ENCODE assay signal across 8 cellular contexts in genomic region chr12:120903818-120904773, GRCh38. TPM values are rescaled to one million over a fixed set of nuclear protein-coding genes. Genes with fewer than 3 reads are reported as not detected.
A peak's percentile ranks its signal among the peaks of the same experiment; 100 is the strongest.
DNase-seq lines count a peak whose midpoint lies in the region; ATAC-seq, FAIRE-seq and TF ChIP-seq lines count a peak whose summit lies in the region.

A gene with protein sequence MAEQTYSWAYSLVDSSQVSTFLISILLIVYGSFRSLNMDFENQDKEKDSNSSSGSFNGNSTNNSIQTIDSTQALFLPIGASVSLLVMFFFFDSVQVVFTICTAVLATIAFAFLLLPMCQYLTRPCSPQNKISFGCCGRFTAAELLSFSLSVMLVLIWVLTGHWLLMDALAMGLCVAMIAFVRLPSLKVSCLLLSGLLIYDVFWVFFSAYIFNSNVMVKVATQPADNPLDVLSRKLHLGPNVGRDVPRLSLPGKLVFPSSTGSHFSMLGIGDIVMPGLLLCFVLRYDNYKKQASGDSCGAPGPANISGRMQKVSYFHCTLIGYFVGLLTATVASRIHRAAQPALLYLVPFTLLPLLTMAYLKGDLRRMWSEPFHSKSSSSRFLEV (minus strand): TSS chr12:120904358. CDS start chr12:120903867, 491 bp downstream.

- H3K9ac ChIP-seq in DND-41 (ENCODE audit: low read depth, low read length): peak within 1 kb of the TSS; percentile 97

- peaks cover 16% of the 10 kb centered on the region for H3K4me1 Mint-ChIP-seq in GM23338
- H3K4me1 Mint-ChIP-seq in naive thymus-derived CD4-positive, alpha-beta T cell: peaks cover 27 to 44% (median 36%) of the 10 kb centered on the region in 7 donors
- peaks cover 29% of the 10 kb centered on the region for H3K4me1 Mint-ChIP-seq in stimulated activated effector memory CD8-positive, alpha-beta T cell treated with anti-CD3 and anti-CD28 coated beads, Interleukin-12 subunit alpha, Interleukin-12 subunit beta, amount 100 ng/mL, for 72 hours

- H3K79me2 ChIP-seq in DND-41 (ENCODE audit: insufficient read depth, low read length): peaks cover 49% of the 10 kb centered on the region
- H3K79me2 ChIP-seq in GM23338 (replicated peaks; ENCODE audit: insufficient read depth): peaks cover 44% of the 10 kb centered on the region

- peaks cover 9% of the 10 kb centered on the region for H3K36me3 ChIP-seq in DND-41 (ENCODE audit: insufficient read depth, low read length)
- no peaks in the 10 kb centered on the region; the same call in 1 of the 2 replicates for H3K36me3 ChIP-seq in GM23338 (ENCODE audit: insufficient read depth)
- H3K36me3 ChIP-seq in naive thymus-derived CD4-positive, alpha-beta T cell (ENCODE audit: control insufficient read depth in 2 of 3, insufficient read depth in 3 of 3, low read length in 3 of 3): peaks cover 0 to 4% (median 0%) of the 10 kb centered on the region in 3 experiments

- DNase-seq in DND-41 (peak; percentile 96), GM23338 (ENCODE audit: low spot score) (peak; percentile 96), LHCN-M2 (ENCODE audit: low read depth) (peak; percentile 82), RCC 7860 (ENCODE audit: low spot score) (peak; percentile 55), fibroblast of gingiva (ENCODE audit: low read depth) (peak; percentile 82)
- DNase-seq in activated T-helper 1 cell treated with anti-CD3 and anti-CD28 coated beads, Interleukin-2, amount 50 U/mL, for 16 hours (ENCODE audit: low read depth in 1 of 2, low spot score in 1 of 2): peak; percentile 86 to 88
- DNase-seq in naive thymus-derived CD4-positive, alpha-beta T cell: peak; percentile 79 to 96 (median 87)
- DNase-seq in stimulated activated effector memory CD8-positive, alpha-beta T cell treated with anti-CD3 and anti-CD28 coated beads, Interleukin-12 subunit alpha, Interleukin-12 subunit beta, amount 100 ng/mL, for 72 hours (ENCODE audit: low spot score in 2 of 2): peak; percentile 85 to 96

- peak; percentile 95 for ATAC-seq in DND-41 (ENCODE audit: insufficient read depth, low read depth)
- peak; percentile 88 for ATAC-seq in GM23338
- peak; percentile 93 for ATAC-seq in naive thymus-derived CD4-positive, alpha-beta T cell
- peak; percentile 86 for ATAC-seq in stimulated activated effector memory CD8-positive, alpha-beta T cell treated with anti-CD3 and anti-CD28 coated beads, Interleukin-12 subunit alpha, Interleukin-12 subunit beta, amount 100 ng/mL, for 72 hours

- H4K20me1 ChIP-seq in DND-41 (ENCODE audit: insufficient read depth, low read length) (peaks cover 29% of the 10 kb centered on the region), GM23338 (replicated peaks; ENCODE audit: insufficient read depth) (peaks cover 12% of the 10 kb centered on the region)

- H3K36me3 Mint-ChIP-seq in GM23338 (ENCODE audit: low read depth): peaks cover 11% of the 10 kb centered on the region; the same call in 2 of the 3 replicates
- peaks cover 0 to 12% (median 9%) of the 10 kb centered on the region in 5 donors for H3K36me3 Mint-ChIP-seq in naive thymus-derived CD4-positive, alpha-beta T cell
- peaks cover 36% of the 10 kb centered on the region for H3K36me3 Mint-ChIP-seq in stimulated activated effector memory CD8-positive, alpha-beta T cell treated with anti-CD3 and anti-CD28 coated beads, Interleukin-12 subunit alpha, Interleukin-12 subunit beta, amount 100 ng/mL, for 72 hours

- H3K4me1 ChIP-seq in DND-41 (ENCODE audit: insufficient read depth, low read length) (peaks cover 28% of the 10 kb centered on the region), GM23338 (ENCODE audit: insufficient read depth) (peaks cover 5% of the 10 kb centered on the region; the same call in 1 of the 2 replicates)
- H3K4me1 ChIP-seq in naive thymus-derived CD4-positive, alpha-beta T cell (ENCODE audit: control insufficient read depth in 2 of 2, insufficient read depth in 2 of 2, low read length in 2 of 2): peaks cover 6 to 14% of the 10 kb centered on the region in 2 donors

- no peaks in the 10 kb centered on the region for H3K9me2 ChIP-seq in GM23338 (ENCODE audit: insufficient read depth)

- H3K4me3 Mint-ChIP-seq in GM23338: peak within 1 kb of the TSS; percentile 100
- peak within 1 kb of the TSS; percentile 95 to 100 (median 99) for H3K4me3 Mint-ChIP-seq in naive thymus-derived CD4-positive, alpha-beta T cell
- peak within 1 kb of the TSS; percentile 94 for H3K4me3 Mint-ChIP-seq in stimulated activated effector memory CD8-positive, alpha-beta T cell treated with anti-CD3 and anti-CD28 coated beads, Interleukin-12 subunit alpha, Interleukin-12 subunit beta, amount 100 ng/mL, for 72 hours

- H3K27me3 Mint-ChIP-seq in GM23338 (ENCODE audit: insufficient read depth, low read depth, poor library complexity): peaks cover 15% of the 10 kb centered on the region
- H3K27me3 Mint-ChIP-seq in naive thymus-derived CD4-positive, alpha-beta T cell: no peaks in the 10 kb centered on the region

- intact Hi-C loops in naive thymus-derived CD4-positive, alpha-beta T cell (cut with micrococcal nuclease): loop anchor here (1.0 to 5.0 kb wide), 15 partner anchors 17 to 587 kb away; partner anchors contain the start of genes ACADS (in 2 of the 2), C12orf43 (in 2 of the 2), CABP1 (in 1 of the 2) and MLEC (in 1 of the 2)

- POLR2A ChIA-PET in naive thymus-derived CD4-positive, alpha-beta T cell (lab: Charles Lee): interaction anchor here (0.5 to 1.6 kb wide), 6 partner anchors 113 to 703 kb away, joined by 3 to 4 read pairs (median 3); partner anchors contain the start of genes C12orf43, DYNLL1 and RPLP0

- no peak for TF ChIP-seq CTCF in DND-41 (IDR thresholded peaks at IDR 0.05; ENCODE audit: borderline replicate concordance, extremely low read depth, low read length, poor library complexity, severe bottlenecking)
- peak in 1 of 2 experiments; percentile 38; a peak in 1 of 4 replicates for TF ChIP-seq CTCF in GM23338 (conservative IDR thresholded peaks at IDR 0.05; ENCODE audit: low read depth in 2 of 2)

- H3K9me3 Mint-ChIP-seq in GM23338: no peaks in the 10 kb centered on the region
- H3K9me3 Mint-ChIP-seq in naive thymus-derived CD4-positive, alpha-beta T cell: no peaks in the 10 kb centered on the region
- H3K9me3 Mint-ChIP-seq in stimulated activated effector memory CD8-positive, alpha-beta T cell treated with anti-CD3 and anti-CD28 coated beads, Interleukin-12 subunit alpha, Interleukin-12 subunit beta, amount 100 ng/mL, for 72 hours: no peaks in the 10 kb centered on the region

- H3K27me3 ChIP-seq in DND-41 (ENCODE audit: insufficient read depth, low read length, poor library complexity) (no peaks in the 10 kb centered on the region), GM23338 (ENCODE audit: insufficient read depth) (no peaks in the 10 kb centered on the region)
- H3K27me3 ChIP-seq in naive thymus-derived CD4-positive, alpha-beta T cell (ENCODE audit: control insufficient read depth in 2 of 2, insufficient read depth in 2 of 2, low read length in 2 of 2): no peaks in the 10 kb centered on the region

- H3K4me3 ChIP-seq in DND-41 (ENCODE audit: low read depth in 1 of 2, low read length in 2 of 2) (peak within 1 kb of the TSS; percentile 83 to 100), GM23338 (peak within 1 kb of the TSS; percentile 88)
- peak within 1 kb of the TSS; percentile 88 for H3K4me3 ChIP-seq in naive thymus-derived CD4-positive, alpha-beta T cell (ENCODE audit: low read length)

- H2AFZ ChIP-seq in DND-41 (ENCODE audit: low read depth, low read length) (peak within 1 kb of the TSS; percentile 97), GM23338 (peak within 1 kb of the TSS; percentile 94)

- H3K27ac ChIP-seq in DND-41 (ENCODE audit: low read length) (peak within 1 kb of the TSS; percentile 84), GM23338 (ENCODE audit: low read depth) (no peak within 1 kb of the TSS)
- H3K27ac ChIP-seq in naive thymus-derived CD4-positive, alpha-beta T cell (ENCODE audit: low read depth, low read length): peak within 1 kb of the TSS; percentile 90

- H3K4me2 ChIP-seq in DND-41 (ENCODE audit: insufficient read depth, low read length) (peak within 1 kb of the TSS; percentile 94), GM23338 (peak within 1 kb of the TSS; percentile 91)

- no peak for FAIRE-seq in RCC 7860 (lab: Jason Lieb, UNC)

- peak within 1 kb of the TSS; percentile 91 for H3K27ac Mint-ChIP-seq in GM23338
- H3K27ac Mint-ChIP-seq in naive thymus-derived CD4-positive, alpha-beta T cell: peak within 1 kb of the TSS; percentile 92 to 99 (median 95)
- H3K27ac Mint-ChIP-seq in stimulated activated effector memory CD8-positive, alpha-beta T cell treated with anti-CD3 and anti-CD28 coated beads, Interleukin-12 subunit alpha, Interleukin-12 subunit beta, amount 100 ng/mL, for 72 hours: peak within 1 kb of the TSS; percentile 94

- H3F3A ChIP-seq in GM23338 (replicated peaks; ENCODE audit: low read depth): no peaks in the 10 kb centered on the region

- CTCF ChIA-PET in naive thymus-derived CD4-positive, alpha-beta T cell (lab: Charles Lee): interaction anchor here (0.9 kb wide), 1 partner anchor 369 kb away, joined by 5 read pairs; no protein-coding TSS in a partner anchor

- H3K9me3 ChIP-seq in DND-41 (ENCODE audit: insufficient read depth, low read length, severe bottlenecking): no peaks in the 10 kb centered on the region
- H3K9me3 ChIP-seq in naive thymus-derived CD4-positive, alpha-beta T cell (ENCODE audit: control insufficient read depth in 2 of 3, low read length in 3 of 3): no peaks in the 10 kb centered on the region

TF ChIP-seq in GM23338, 12 proteins besides CTCF, POLR2A, EP300 and RAD21 (continues in another document):
- 0 out of 2 replicates have a peak, but pooled peaks have one; percentile 44 for TF ChIP-seq CREB1 (CRISPR knock-in tag; IDR thresholded peaks at IDR 0.05; ENCODE audit: low read depth)
- TF ChIP-seq POLR2AphosphoS5 (IDR thresholded peaks at IDR 0.05; ENCODE audit: low read depth): peak; percentile 31; the same call in 1 of the 2 replicates

RNA-seq across cellular contexts. Expression of the gene that starts here (rescaled TPM):
- 25.2 and 27.8 TPM in 2 replicates for total RNA-seq in GM23338 (2014; rRNA removed; shearing (Covaris generic))
- polyA plus RNA-seq in GM23338 (2016; fragmentation: Nextera tagmentation; extraction: Ambion mirVana): 10.9 and 12.7 TPM in 2 replicates
- 4.5 and 7.5 TPM in 2 replicates for total RNA-seq in LHCN-M2 (2014; rRNA removed)
- 17.6 TPM for polyA plus RNA-seq in LHCN-M2 (2012)
- total RNA-seq in naive thymus-derived CD4-positive, alpha-beta T cell: 10 to 100 TPM; 34.9 to 51.8 (median 48.2) TPM
- 10 to 100 TPM; 22.8 to 24.7 TPM for polyA plus RNA-seq in naive thymus-derived CD4-positive, alpha-beta T cell
